34 cellular contexts compared by ENCODE assay signal in the genomic region with DNA sequence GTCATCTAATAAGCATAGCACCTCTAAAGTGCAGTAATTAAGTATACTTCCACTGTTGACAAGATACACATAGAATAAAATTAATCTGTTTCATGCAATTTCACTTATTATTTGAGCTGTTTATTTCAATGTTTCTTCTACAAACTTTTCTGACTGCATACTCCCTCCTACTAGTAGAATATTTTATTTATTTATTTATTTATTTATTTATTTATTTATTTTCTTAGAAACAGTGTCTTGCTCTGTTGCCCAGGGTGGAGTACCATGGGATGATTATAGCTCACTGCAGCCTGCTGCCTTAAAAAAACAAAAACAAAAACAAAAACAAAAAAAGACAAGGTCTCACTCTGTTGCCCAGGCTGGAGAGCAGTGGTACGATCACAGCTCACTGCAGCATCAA.
"Had no signal": no experiment of that assay in that cellular context is flagged by ENCODE, and none has a peak within 500 bp of the region (broad histone marks: within the 10 kb centered on the region; RNA-seq: fewer than 3 reads in every experiment).

No MANE protein-coding gene starts in this region.

- H3K4me3 ChIP-seq: MG63 had no signal

- H3K9me3 ChIP-seq: MG63 had no signal

- H3K36me3 ChIP-seq: MG63 had no signal

- DNase-seq: Karpas-422, Kasumi-1, MG63, MM.1S, MV-4-11, NCI-H1048, NCI-H1092, NCI-H1092 treated with DMSO at 0.1 percent for 48 hours, NCI-H1105, NCI-H1105 treated with DMSO at 0.1 percent for 48 hours, NCI-H1417, NCI-H1417 treated with DMSO at 0.1 percent for 48 hours, NCI-H1436, NCI-H1436 treated with DMSO at 0.1 percent for 48 hours, NCI-H146, NCI-H1694, NCI-H1694 treated with DMSO at 0.1 percent for 48 hours, NCI-H187, NCI-H187 treated with DMSO at 0.1 percent for 48 hours, NCI-H1930, NCI-H2029, NCI-H2029 treated with DMSO at 0.1 percent for 48 hours, NCI-H2081, NCI-H2081 treated with DMSO at 0.1 percent for 48 hours, NCI-H2107, NCI-H2171, NCI-H2171 treated with DMSO at 0.1 percent for 48 hours, NCI-H2227 treated with DMSO at 0.1 percent for 48 hours, NCI-H226, NCI-H345, NCI-H446, NCI-H446 treated with DMSO at 0.1 percent for 48 hours, NCI-H510A, NCI-H510A treated with DMSO at 0.1 percent for 48 hours had no signal
